ENCODE assay signal across 28 cellular contexts in the genomic region with DNA sequence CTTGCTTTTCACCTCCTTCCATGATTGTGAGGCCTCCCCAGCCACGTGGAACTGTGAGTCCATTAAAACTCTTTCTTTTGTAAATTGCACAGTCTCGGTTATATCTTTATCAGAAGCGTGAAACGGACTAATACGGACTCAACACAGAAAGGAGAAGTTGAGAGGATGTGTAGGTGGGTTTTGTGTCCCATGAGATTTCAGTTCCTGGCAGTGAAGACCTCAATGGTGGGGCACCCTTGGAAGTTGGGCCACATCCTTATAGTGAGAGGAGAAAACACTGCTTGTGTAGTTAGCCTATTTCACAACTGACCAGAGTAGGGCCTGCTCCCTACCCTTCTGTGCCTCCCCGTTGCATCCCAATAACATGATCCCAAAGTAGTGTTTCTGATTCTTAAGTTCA.
"Had no signal": no experiment of that assay in that cellular context is flagged by ENCODE, and none has a peak within 500 bp of the region (broad histone marks: within the 10 kb centered on the region; RNA-seq: fewer than 3 reads in every experiment).

No MANE protein-coding gene starts in this region.

- H3K4me1 ChIP-seq: testis had no signal

- H3K9me3 ChIP-seq: gastroesophageal sphincter, heart right ventricle, left lung, ovary, psoas muscle, sigmoid colon, testis, tibial artery, upper lobe of left lung had no signal

- H3K27me3 ChIP-seq: foreskin keratinocyte, gastroesophageal sphincter, left lung, ovary, sigmoid colon, testis, tibial artery, upper lobe of left lung had no signal

- H3K4me3 ChIP-seq: dorsolateral prefrontal cortex, gastroesophageal sphincter, heart right ventricle, left lung, ovary, psoas muscle, sigmoid colon, testis, tibial artery, upper lobe of left lung had no signal

- H3K36me3 ChIP-seq: gastroesophageal sphincter, heart right ventricle, left lung, ovary, sigmoid colon, tibial artery, upper lobe of left lung had no signal

- H3K9me3 Mint-ChIP-seq: nephron progenitor cell; stimulated activated effector memory CD8-positive, alpha-beta T cell treated with anti-CD3 and anti-CD28 coated beads, Interleukin-12 subunit alpha, Interleukin-12 subunit beta, amount 100 ng/mL, for 72 hours had no signal

- H3K4me3 Mint-ChIP-seq: naive thymus-derived CD8-positive, alpha-beta T cell; nephron progenitor cell; stimulated activated effector memory CD8-positive, alpha-beta T cell treated with anti-CD3 and anti-CD28 coated beads, Interleukin-12 subunit alpha, Interleukin-12 subunit beta, amount 100 ng/mL, for 72 hours had no signal

- ATAC-seq: esophagus mucosa; foreskin keratinocyte; gastroesophageal sphincter; heart right ventricle; left cardiac atrium; left lung; naive thymus-derived CD8-positive, alpha-beta T cell; psoas muscle; right cardiac atrium; stimulated activated effector memory CD8-positive, alpha-beta T cell treated with anti-CD3 and anti-CD28 coated beads, Interleukin-12 subunit alpha, Interleukin-12 subunit beta, amount 100 ng/mL, for 72 hours; stimulated activated naive CD8-positive, alpha-beta T cell treated with anti-CD3 and anti-CD28 coated beads, Interleukin-15, Interleukin-2, amounts not matched to agents 100 U/mL and 50 U/mL, for 24 hours had no signal

- H3K27ac Mint-ChIP-seq: naive thymus-derived CD8-positive, alpha-beta T cell; nephron progenitor cell; stimulated activated effector memory CD8-positive, alpha-beta T cell treated with anti-CD3 and anti-CD28 coated beads, Interleukin-12 subunit alpha, Interleukin-12 subunit beta, amount 100 ng/mL, for 72 hours had no signal

- H3K36me3 Mint-ChIP-seq: naive thymus-derived CD8-positive, alpha-beta T cell; stimulated activated effector memory CD8-positive, alpha-beta T cell treated with anti-CD3 and anti-CD28 coated beads, Interleukin-12 subunit alpha, Interleukin-12 subunit beta, amount 100 ng/mL, for 72 hours had no signal

- H3K27ac ChIP-seq: dorsolateral prefrontal cortex, epithelial cell of prostate, foreskin keratinocyte, gastroesophageal sphincter, heart right ventricle, left lung, ovary, psoas muscle, sigmoid colon, testis, tibial artery, upper lobe of left lung had no signal

- DNase-seq: dorsolateral prefrontal cortex; effector CD4-positive, alpha-beta T cell; foreskin keratinocyte; glutamatergic neuron; heart right ventricle; hippocampal formation; left cardiac atrium; left lung; mammary epithelial cell; naive thymus-derived CD8-positive, alpha-beta T cell; nephron progenitor cell; nucleus accumbens; ovary; posterior cingulate gyrus; psoas muscle; right cardiac atrium; sigmoid colon; stimulated activated CD4-positive, alpha-beta T cell treated with anti-CD3 and anti-CD28 coated beads, Interleukin-2, amount 100 ng/mL, for 24 hours; stimulated activated CD4-positive, alpha-beta T cell treated with anti-CD3 and anti-CD28 coated beads, Interleukin-4, amount 100 ng/mL, for 24 hours; stimulated activated naive CD8-positive, alpha-beta T cell treated with anti-CD3 and anti-CD28 coated beads, Interleukin-15, Interleukin-2, amounts not matched to agents 100 U/mL and 50 U/mL, for 24 hours; substantia nigra; testis; tibial artery; upper lobe of left lung had no signal

- H3K4me1 Mint-ChIP-seq: stimulated activated effector memory CD8-positive, alpha-beta T cell treated with anti-CD3 and anti-CD28 coated beads, Interleukin-12 subunit alpha, Interleukin-12 subunit beta, amount 100 ng/mL, for 72 hours had no signal
